ENCODE assay signal across 25 cellular contexts in genomic region chr20:37948956-37949355, GRCh38. TPM values are rescaled to one million over a fixed set of nuclear protein-coding genes. Genes with fewer than 3 reads are reported as not detected.
DNase-seq lines count a peak whose midpoint lies in the region; ATAC-seq and TF ChIP-seq lines count a peak whose summit lies in the region.
"Had no signal": no experiment of that assay in that cellular context is flagged by ENCODE, and none has a peak within 500 bp of the region (broad histone marks: within the 10 kb centered on the region; RNA-seq: fewer than 3 reads in every experiment).

No MANE protein-coding gene starts in this region.

- no peak overlapping the region for H3K27ac Mint-ChIP-seq in activated CD8-positive, alpha-beta memory T cell treated with anti-CD3 and anti-CD28 coated beads, Interleukin-2, amount 10 ng/mL, durations not matched to agents 7 days and 5 days
- no peak overlapping the region for H3K27ac Mint-ChIP-seq in osteocyte (ENCODE audit: unreplicated experiment)
- H3K27ac Mint-ChIP-seq: CD4-positive, alpha-beta memory T cell; GM23338 had no signal

- H3K27me3 Mint-ChIP-seq in activated CD8-positive, alpha-beta memory T cell treated with anti-CD3 and anti-CD28 coated beads, Interleukin-2, amount 10 ng/mL, durations not matched to agents 7 days and 5 days: peaks cover 6% of the 10 kb centered on the region
- peaks cover 22% of the 10 kb centered on the region for H3K27me3 Mint-ChIP-seq in osteocyte (ENCODE audit: unreplicated experiment)

- H3K4me3 Mint-ChIP-seq in activated CD8-positive, alpha-beta memory T cell treated with anti-CD3 and anti-CD28 coated beads, Interleukin-2, amount 10 ng/mL, durations not matched to agents 7 days and 5 days: no peak overlapping the region
- H3K4me3 Mint-ChIP-seq in osteocyte (ENCODE audit: unreplicated experiment): no peak overlapping the region
- H3K4me3 Mint-ChIP-seq: CD4-positive, alpha-beta memory T cell; GM23338 had no signal

- H3K4me3 ChIP-seq in HEK293 (ENCODE audit: low read depth, low read length): no peak overlapping the region
- H3K4me3 ChIP-seq in fibroblast of mammary gland (ENCODE audit: control insufficient read depth, low read depth, low read length): no peak overlapping the region
- H3K4me3 ChIP-seq: BLaER1 treated with 17β-estradiol and CSF1 and Interleukin-3, amounts not matched to agents 10 nM and 100 nM; GM12878; GM23338; PC-9; SJSA1 had no signal

- DNase-seq in activated CD8-positive, alpha-beta memory T cell treated with anti-CD3 and anti-CD28 coated beads, Interleukin-2, amount 10 ng/mL, durations not matched to agents 7 days and 5 days: peak; percentile 1
- peak; percentile 46 for DNase-seq in fibroblast of mammary gland (ENCODE audit: low read depth)
- DNase-seq in osteocyte (ENCODE audit: extremely low spot score, unreplicated experiment): peak; percentile 62
- no peak for DNase-seq in Kasumi-1 (lab: John Stamatoyannopoulos, UW)
- no peak for DNase-seq in RWPE1 (ENCODE audit: low spot score)
- DNase-seq in GM19240 (ENCODE audit: insufficient read length, low spot score): no peak
- no peak for DNase-seq in NCI-H146 (lab: John Stamatoyannopoulos, UW)
- DNase-seq: ACHN; CD4-positive, alpha-beta memory T cell; DMS 273 treated with DMSO at 0.1 percent for 48 hours; DMS79 treated with DMSO at 0.1 percent for 48 hours; IMR-90; NCI-H1105; NCI-H1694 treated with DMSO at 0.1 percent for 48 hours; NCI-H748 treated with DMSO at 0.1 percent for 48 hours; PC-9 had no signal

- no peaks in the 10 kb centered on the region for H3K4me1 Mint-ChIP-seq in activated CD8-positive, alpha-beta memory T cell treated with anti-CD3 and anti-CD28 coated beads, Interleukin-2, amount 10 ng/mL, durations not matched to agents 7 days and 5 days
- H3K4me1 Mint-ChIP-seq in osteocyte (ENCODE audit: unreplicated experiment): peaks cover 3% of the 10 kb centered on the region
- H3K4me1 Mint-ChIP-seq: CD4-positive, alpha-beta memory T cell; GM23338 had no signal

- CTCF ChIA-PET in HEK293 (lab: Yijun Ruan, JAX) (no interaction called here), RWPE1 (lab: Yijun Ruan, JAX) (interaction anchor here (0.5 kb wide), 1 partner anchor 308 kb away, joined by 3 read pairs; no protein-coding TSS in a partner anchor)
- CTCF ChIA-PET in activated CD8-positive, alpha-beta memory T cell treated with anti-CD3 and anti-CD28 coated beads, Interleukin-2, amount 10 ng/mL, durations not matched to agents 7 days and 5 days (lab: Charles Lee): no interaction called here

- H3K27ac ChIP-seq in HEK293 (ENCODE audit: extremely low read depth, low read depth, low read length): no peak overlapping the region
- H3K27ac ChIP-seq in RWPE1: no peak overlapping the region
- H3K27ac ChIP-seq: BLaER1 treated with 17β-estradiol and CSF1 and Interleukin-3, amounts not matched to agents 10 nM and 100 nM; KMS-11; PC-9; SJSA1 had no signal

- no peaks in the 10 kb centered on the region for H3K4me1 ChIP-seq in HEK293 (ENCODE audit: control insufficient read depth, insufficient read depth, low read length)
- H3K4me1 ChIP-seq: BLaER1 treated with 17β-estradiol and CSF1 and Interleukin-3, amounts not matched to agents 10 nM and 100 nM; Caco-2; SJSA1 had no signal

- ATAC-seq in activated CD8-positive, alpha-beta memory T cell treated with anti-CD3 and anti-CD28 coated beads, Interleukin-2, amount 10 ng/mL, durations not matched to agents 7 days and 5 days: no peak
- ATAC-seq: GM12878, GM23338, HCT116 had no signal

- no peaks in the 10 kb centered on the region for H3K9me3 ChIP-seq in HEK293 (ENCODE audit: control insufficient read depth, insufficient read depth, low read depth, low read length)

- POLR2A ChIA-PET in HEK293 (lab: Yijun Ruan, JAX): no interaction called here
- POLR2A ChIA-PET in RWPE1 (lab: Yijun Ruan, JAX; ENCODE audit: low non-redundant PET): no interaction called here

- no peaks in the 10 kb centered on the region for H3K36me3 Mint-ChIP-seq in activated CD8-positive, alpha-beta memory T cell treated with anti-CD3 and anti-CD28 coated beads, Interleukin-2, amount 10 ng/mL, durations not matched to agents 7 days and 5 days
- peaks cover 3% of the 10 kb centered on the region for H3K36me3 Mint-ChIP-seq in osteocyte (ENCODE audit: unreplicated experiment)

- H3K36me3 ChIP-seq in HEK293 (ENCODE audit: control insufficient read depth in 2 of 2, insufficient read depth in 1 of 2, low read length in 2 of 2): no peaks in the 10 kb centered on the region
- H3K36me3 ChIP-seq: BLaER1 treated with 17β-estradiol and CSF1 and Interleukin-3, amounts not matched to agents 10 nM and 100 nM; SJSA1 had no signal

- no peaks in the 10 kb centered on the region for H3K9me3 Mint-ChIP-seq in activated CD8-positive, alpha-beta memory T cell treated with anti-CD3 and anti-CD28 coated beads, Interleukin-2, amount 10 ng/mL, durations not matched to agents 7 days and 5 days (ENCODE audit: low read depth)
- H3K9me3 Mint-ChIP-seq in osteocyte (ENCODE audit: unreplicated experiment): peaks cover 13% of the 10 kb centered on the region

- TF ChIP-seq CTCF in HEK293 (tag by site-specific recombination; IDR thresholded peaks at IDR 0.05) (no peak), fibroblast of mammary gland (conservative IDR thresholded peaks at IDR 0.05; ENCODE audit: control insufficient read depth, insufficient read depth, low read depth, low read length) (no peak), osteocyte (IDR thresholded peaks at IDR 0.05) (no peak), RWPE1 (conservative IDR thresholded peaks at IDR 0.05; ENCODE audit: low read depth) (no peak)

TF ChIP-seq in HEK293, 187 proteins besides CTCF, POLR2A, EP300 and RAD21:
- TF ChIP-seq, protein P1, sequence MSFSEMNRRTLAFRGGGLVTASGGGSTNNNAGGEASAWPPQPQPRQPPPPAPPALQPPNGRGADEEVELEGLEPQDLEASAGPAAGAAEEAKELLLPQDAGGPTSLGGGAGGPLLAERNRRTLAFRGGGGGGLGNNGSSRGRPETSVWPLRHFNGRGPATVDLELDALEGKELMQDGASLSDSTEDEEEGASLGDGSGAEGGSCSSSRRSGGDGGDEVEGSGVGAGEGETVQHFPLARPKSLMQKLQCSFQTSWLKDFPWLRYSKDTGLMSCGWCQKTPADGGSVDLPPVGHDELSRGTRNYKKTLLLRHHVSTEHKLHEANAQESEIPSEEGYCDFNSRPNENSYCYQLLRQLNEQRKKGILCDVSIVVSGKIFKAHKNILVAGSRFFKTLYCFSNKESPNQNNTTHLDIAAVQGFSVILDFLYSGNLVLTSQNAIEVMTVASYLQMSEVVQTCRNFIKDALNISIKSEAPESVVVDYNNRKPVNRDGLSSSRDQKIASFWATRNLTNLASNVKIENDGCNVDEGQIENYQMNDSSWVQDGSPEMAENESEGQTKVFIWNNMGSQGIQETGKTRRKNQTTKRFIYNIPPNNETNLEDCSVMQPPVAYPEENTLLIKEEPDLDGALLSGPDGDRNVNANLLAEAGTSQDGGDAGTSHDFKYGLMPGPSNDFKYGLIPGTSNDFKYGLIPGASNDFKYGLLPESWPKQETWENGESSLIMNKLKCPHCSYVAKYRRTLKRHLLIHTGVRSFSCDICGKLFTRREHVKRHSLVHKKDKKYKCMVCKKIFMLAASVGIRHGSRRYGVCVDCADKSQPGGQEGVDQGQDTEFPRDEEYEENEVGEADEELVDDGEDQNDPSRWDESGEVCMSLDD (tag by site-specific recombination; IDR thresholded peaks at IDR 0.05): no peak
- no peak for TF ChIP-seq ZNF658 (tag by site-specific recombination; IDR thresholded peaks at IDR 0.05)
- 0 out of 2 replicates have a peak, but pooled peaks have one; percentile 9 for TF ChIP-seq EGR2 (tag by site-specific recombination; IDR thresholded peaks at IDR 0.05; ENCODE audit: low read depth)

RNA-seq across cellular contexts. Expression of gene VSTM2L, which starts 46.0 kb away (rescaled TPM):
- total RNA-seq in activated CD8-positive, alpha-beta memory T cell treated with anti-CD3 and anti-CD28 coated beads, Interleukin-2, amount 10 ng/mL, durations not matched to agents 7 days and 5 days: under 1 TPM in 1 of 2 experiments, not detected in 1; 0.35 TPM
- total RNA-seq in osteocyte: 14.6 and 14.7 TPM in 2 replicates
- total RNA-seq: Caco-2; CD4-positive, alpha-beta memory T cell; NCI-H460 had no signal

Comparison
In these comparisons a context has a peak if more than half of its experiments do, and no peak if none do; other contexts are left out.
1. DNase-seq: peak in activated CD8-positive, alpha-beta memory T cell treated with anti-CD3 and anti-CD28 coated beads, Interleukin-2, amount 10 ng/mL, durations not matched to agents 7 days and 5 days (single experiment), fibroblast of mammary gland (single experiment) and osteocyte (single experiment); none in Kasumi-1 (0 of 2), RWPE1 (single experiment), GM19240 (single experiment) and NCI-H146 (single experiment).
2. RNA of gene VSTM2L, which starts 46.0 kb away (total RNA-seq): 14.6 to 14.7 TPM in osteocyte; 0.35 TPM in activated CD8-positive, alpha-beta memory T cell treated with anti-CD3 and anti-CD28 coated beads, Interleukin-2, amount 10 ng/mL, durations not matched to agents 7 days and 5 days; every median in the first group is over 10 times any median in the second.